ENCODE assay signal across 14 cellular contexts in genomic region chr1:8297245-8297644, GRCh38.
"Had no signal": no experiment of that assay in that cellular context is flagged by ENCODE, and none has a peak within 500 bp of the region (broad histone marks: within the 10 kb centered on the region; RNA-seq: fewer than 3 reads in every experiment).

No MANE protein-coding gene starts in this region.

- H3K27ac ChIP-seq: colonic mucosa, lower lobe of right lung, neutrophil had no signal

- H3K27me3 ChIP-seq: colonic mucosa had no signal

- H3K4me3 ChIP-seq: colonic mucosa, lower lobe of right lung had no signal

- H3K9me3 ChIP-seq: colonic mucosa, lower lobe of right lung, neutrophil had no signal

- H3K4me1 Mint-ChIP-seq: activated naive CD4-positive, alpha-beta T cell treated with anti-CD3 and anti-CD28 coated beads, Interleukin-2, amount 10 ng/mL, durations not matched to agents 7 days and 5 days had no signal

- H3K36me3 ChIP-seq: colonic mucosa, lower lobe of right lung, neutrophil had no signal

- H3K9me3 Mint-ChIP-seq: activated naive CD4-positive, alpha-beta T cell treated with anti-CD3 and anti-CD28 coated beads, Interleukin-2, amount 10 ng/mL, durations not matched to agents 7 days and 5 days; activated T-helper 2 cell treated with anti-CD3 and anti-CD28 coated beads, Interferon-gamma antibody, Interleukin-2, Interleukin-4, amounts not matched to agents 10 μg/mL and 5 μg/mL and 100 μg/mL, durations not matched to agents 14 hours and 24 hours and 36 hours had no signal

- DNase-seq: activated naive CD4-positive, alpha-beta T cell treated with anti-CD3 and anti-CD28 coated beads, Interleukin-2, amount 10 ng/mL, durations not matched to agents 7 days and 5 days; caudate nucleus; colonic mucosa; foreskin melanocyte; head of caudate nucleus; left cardiac atrium; lower lobe of right lung; midbrain; small intestine had no signal

- FAIRE-seq: endothelial cell of umbilical vein, small intestine, urothelium cell line had no signal

- H3K4me3 Mint-ChIP-seq: activated naive CD4-positive, alpha-beta T cell treated with anti-CD3 and anti-CD28 coated beads, Interleukin-2, amount 10 ng/mL, durations not matched to agents 7 days and 5 days had no signal

- H3K36me3 Mint-ChIP-seq: activated naive CD4-positive, alpha-beta T cell treated with anti-CD3 and anti-CD28 coated beads, Interleukin-2, amount 10 ng/mL, durations not matched to agents 7 days and 5 days had no signal

- H3K27ac Mint-ChIP-seq: activated naive CD4-positive, alpha-beta T cell treated with anti-CD3 and anti-CD28 coated beads, Interleukin-2, amount 10 ng/mL, durations not matched to agents 7 days and 5 days; activated T-helper 2 cell treated with anti-CD3 and anti-CD28 coated beads, Interferon-gamma antibody, Interleukin-2, Interleukin-4, amounts not matched to agents 10 μg/mL and 5 μg/mL and 100 μg/mL, durations not matched to agents 14 hours and 24 hours and 36 hours had no signal

- ATAC-seq: activated CD4-positive, CD25-positive, alpha-beta regulatory T cell treated with anti-CD3 and anti-CD28 coated beads, Interleukin-2, amount 50 U/mL, for 24 hours; left cardiac atrium; lower lobe of right lung had no signal

- H3K4me1 ChIP-seq: colonic mucosa, lower lobe of right lung had no signal
